ENCODE assay signal across 1 cellular context in genomic region chr19:55579766-55580621, GRCh38.
A peak's percentile ranks its signal among the peaks of the same experiment; 100 is the strongest.
TF ChIP-seq lines count a peak whose summit lies in the region.

No MANE protein-coding gene starts in this region.

TF ChIP-seq in HEK293, 187 proteins besides CTCF, POLR2A, EP300 and RAD21 (continued from another document):
- peak; percentile 73 for TF ChIP-seq ZNF398 (tag by site-specific recombination; IDR thresholded peaks at IDR 0.05)
- no peak for TF ChIP-seq ZNF169 (tag by site-specific recombination; IDR thresholded peaks at IDR 0.05)
- no peak for TF ChIP-seq ZNF2 (tag by site-specific recombination; IDR thresholded peaks at IDR 0.05)
- no peak for TF ChIP-seq MZF1 (tag by site-specific recombination; IDR thresholded peaks at IDR 0.05; ENCODE audit: borderline replicate concordance)
- TF ChIP-seq ZNF585B (tag by site-specific recombination; IDR thresholded peaks at IDR 0.05) = no peak
- no peak for TF ChIP-seq ZNF10 (tag by site-specific recombination; IDR thresholded peaks at IDR 0.05)
- peak; percentile 21; the same call in 1 of the 2 replicates for TF ChIP-seq PRDM10 (tag by site-specific recombination; IDR thresholded peaks at IDR 0.05)
- TF ChIP-seq ZNF302 (tag by site-specific recombination; IDR thresholded peaks at IDR 0.05; ENCODE audit: low read depth) = no peak
- TF ChIP-seq ZNF777 (tag by site-specific recombination; IDR thresholded peaks at IDR 0.05; ENCODE audit: borderline replicate concordance) = no peak
- peak; percentile 43; the same call in 1 of the 2 replicates for TF ChIP-seq HOXD13 (CRISPR knock-in tag; IDR thresholded peaks at IDR 0.05; ENCODE audit: borderline replicate concordance)
- TF ChIP-seq PATZ1 (tag by site-specific recombination; IDR thresholded peaks at IDR 0.05) = no peak; the same call in 1 of the 2 replicates
- peak; percentile 80 for TF ChIP-seq SP2 (tag by site-specific recombination; IDR thresholded peaks at IDR 0.05)
- TF ChIP-seq ZNF530 (tag by site-specific recombination; IDR thresholded peaks at IDR 0.05; ENCODE audit: low read depth) = no peak
- TF ChIP-seq ZNF184 (tag by site-specific recombination; IDR thresholded peaks at IDR 0.05) = no peak
- no peak for TF ChIP-seq ZNF692 (tag by site-specific recombination; IDR thresholded peaks at IDR 0.05)
- TF ChIP-seq ZNF239 (tag by site-specific recombination; IDR thresholded peaks at IDR 0.05) = no peak
- TF ChIP-seq GLIS1 (tag by site-specific recombination; IDR thresholded peaks at IDR 0.05) = peak; percentile 79
- no peak for TF ChIP-seq SP7 (tag by site-specific recombination; IDR thresholded peaks at IDR 0.05)
- TF ChIP-seq ZBTB11 (tag by site-specific recombination; conservative IDR thresholded peaks at IDR 0.05; ENCODE audit: low read depth) = peak; percentile 12; the same call in 1 of the 2 replicates
- TF ChIP-seq ZNF664 (tag by site-specific recombination; IDR thresholded peaks at IDR 0.05) = no peak
- no peak for TF ChIP-seq ZNF37A (tag by site-specific recombination; IDR thresholded peaks at IDR 0.05)
- no peak for TF ChIP-seq ZNF704 (tag by site-specific recombination; IDR thresholded peaks at IDR 0.05)
- peak; percentile 93 for TF ChIP-seq ZNF366 (tag by site-specific recombination; conservative IDR thresholded peaks at IDR 0.05)
- peak; percentile 76; the same call in 1 of the 2 replicates for TF ChIP-seq ZBTB17 (tag by site-specific recombination; IDR thresholded peaks at IDR 0.05)
- TF ChIP-seq ZNF335 (tag by site-specific recombination; conservative IDR thresholded peaks at IDR 0.05) = peak; percentile 57
- no peak for TF ChIP-seq ZNF843 (tag by site-specific recombination; IDR thresholded peaks at IDR 0.05)
- no peak for TF ChIP-seq ZNF394 (tag by site-specific recombination; IDR thresholded peaks at IDR 0.05; ENCODE audit: borderline replicate concordance)
- peak; percentile 40; the same call in 1 of the 2 replicates for TF ChIP-seq ZBTB20 (tag by site-specific recombination; IDR thresholded peaks at IDR 0.05)
- no peak for TF ChIP-seq ZNF26 (tag by site-specific recombination; IDR thresholded peaks at IDR 0.05)
- no peak for TF ChIP-seq ZNF558 (tag by site-specific recombination; IDR thresholded peaks at IDR 0.05)
- no peak for TF ChIP-seq KLF8 (tag by site-specific recombination; IDR thresholded peaks at IDR 0.05)
